ENCODE assay signal across 26 cellular contexts in the genomic region with DNA sequence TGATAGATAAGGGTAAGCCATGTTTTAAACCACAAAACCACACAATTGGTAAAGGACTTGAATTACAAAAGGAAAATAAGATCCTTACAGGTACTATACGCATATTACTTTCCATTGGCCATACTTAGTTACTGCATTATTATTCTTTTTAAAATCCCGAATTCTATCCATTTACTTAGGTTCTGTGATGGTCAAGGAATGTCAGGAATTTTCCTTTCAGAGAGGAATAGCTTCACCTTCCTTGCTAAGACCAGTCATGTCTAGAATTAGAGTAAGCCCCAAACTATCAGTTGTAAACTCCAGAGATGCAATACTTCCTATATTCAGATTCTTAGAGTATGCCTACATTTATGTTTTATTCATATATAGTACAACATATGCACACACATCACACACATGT.
"Had no signal": no experiment of that assay in that cellular context is flagged by ENCODE, and none has a peak within 500 bp of the region (broad histone marks: within the 10 kb centered on the region; RNA-seq: fewer than 3 reads in every experiment).

No MANE protein-coding gene starts in this region.

- H3K4me1 ChIP-seq: left lung, lower lobe of right lung, right atrium auricular region, testis, thyroid gland, transverse colon, upper lobe of left lung, vagina had no signal

- H3K27me3 ChIP-seq: hepatocyte, left lung, ovary, right atrium auricular region, right lobe of liver, testis, thyroid gland, transverse colon, upper lobe of left lung, vagina had no signal

- DNase-seq: immature natural killer cell; kidney; left colon; left lung; lower lobe of right lung; mammary epithelial cell; mesenchymal stem cell; naive B cell; natural killer cell; nephron progenitor cell; ovary; right lobe of liver; stimulated activated CD4-positive, alpha-beta T cell treated with anti-CD3 and anti-CD28 coated beads, Interleukin-1b, Interleukin-23, amount 100 ng/mL, for 48 hours; stimulated activated CD4-positive, alpha-beta T cell treated with anti-CD3 and anti-CD28 coated beads, Interleukin-2, amount 100 ng/mL, for 48 hours; stimulated activated CD4-positive, alpha-beta T cell treated with anti-CD3 and anti-CD28 coated beads, Interleukin-4, amount 100 ng/mL, for 4 hours; stimulated activated CD8-positive, alpha-beta memory T cell treated with anti-CD3 and anti-CD28 coated beads, Interleukin-4, amount 100 ng/mL, for 48 hours; stimulated activated naive CD4-positive, alpha-beta T cell treated with Interleukin-2 at 50 U/mL for 16 hours; stimulated activated naive CD8-positive, alpha-beta T cell treated with anti-CD3 and anti-CD28 coated beads, Interleukin-15, amount 100 ng/mL, for 72 hours; testis; thyroid gland; transverse colon; upper lobe of left lung had no signal

- H3K4me3 ChIP-seq: hepatocyte, left lung, lower lobe of right lung, ovary, right atrium auricular region, right lobe of liver, smooth muscle cell, testis, thyroid gland, transverse colon, upper lobe of left lung, vagina had no signal

- H3K36me3 ChIP-seq: left lung, ovary, vagina had no signal

- H3K27ac ChIP-seq: hepatocyte, left lung, lower lobe of right lung, ovary, right atrium auricular region, right lobe of liver, testis, thyroid gland, transverse colon, upper lobe of left lung, vagina had no signal

- H3K9me3 ChIP-seq: left lung, lower lobe of right lung, ovary, right atrium auricular region, right lobe of liver, testis, thyroid gland, transverse colon, upper lobe of left lung, vagina had no signal
